Comparison of ENCODE assay signal across 8 cellular contexts in genomic region chr7:2018786-2019692, GRCh38.
DNase-seq lines count a peak whose midpoint lies in the region; ATAC-seq, FAIRE-seq and TF ChIP-seq lines count a peak whose summit lies in the region.

No MANE protein-coding gene starts in this region.

- H3K9me3 ChIP-seq in astrocyte (ENCODE audit: insufficient read depth, low read depth, low read length) (no peaks in the 10 kb centered on the region), thymus (ENCODE audit: control insufficient read depth) (no peaks in the 10 kb centered on the region)

- H3K9me3 Mint-ChIP-seq in astrocyte (ENCODE audit: unreplicated experiment) = no peaks in the 10 kb centered on the region
- H3K9me3 Mint-ChIP-seq in T-helper 2 cell treated with Interferon-gamma antibody and Interleukin-4, amounts not matched to agents 5 μg/mL and 100 μg/mL, for 36 hours = peaks cover 2% of the 10 kb centered on the region

- peak overlapping the region; percentile 70 for H3K4me3 Mint-ChIP-seq in astrocyte (ENCODE audit: unreplicated experiment)
- H3K4me3 Mint-ChIP-seq in T-helper 2 cell treated with Interferon-gamma antibody and Interleukin-4, amounts not matched to agents 5 μg/mL and 100 μg/mL, for 36 hours = no peak overlapping the region

- CTCF ChIA-PET in AG04449 (lab: Yijun Ruan, JAX) = no interaction called here

- WGBS in thymus = 45% methylated on average over 32 of the region's 32 CpGs

- H3K27me3 ChIP-seq in astrocyte (ENCODE audit: insufficient read depth, low read length) (no peaks in the 10 kb centered on the region), thymus (ENCODE audit: control insufficient read depth, insufficient read depth) (no peaks in the 10 kb centered on the region)

- no peak overlapping the region for H2AFZ ChIP-seq in astrocyte (ENCODE audit: low read depth, low read length)

- H3K79me2 ChIP-seq in astrocyte (ENCODE audit: insufficient read depth, low read length) = peaks cover 4% of the 10 kb centered on the region

- H3K36me3 ChIP-seq in astrocyte (ENCODE audit: insufficient read depth, low read length) (no peaks in the 10 kb centered on the region), thymus (ENCODE audit: control insufficient read depth, insufficient read depth) (peaks cover 12% of the 10 kb centered on the region)

- H3K27ac ChIP-seq in astrocyte (ENCODE audit: low read depth, low read length) (peak overlapping the region; percentile 94), thymus (ENCODE audit: low read depth) (peak overlapping the region; percentile 33)

- no peaks in the 10 kb centered on the region for H4K20me1 ChIP-seq in astrocyte (ENCODE audit: insufficient read depth, low read length)

- H3K4me1 Mint-ChIP-seq in astrocyte (ENCODE audit: low read depth, unreplicated experiment) = peaks cover 20% of the 10 kb centered on the region
- peaks cover 13% of the 10 kb centered on the region for H3K4me1 Mint-ChIP-seq in T-helper 2 cell treated with Interferon-gamma antibody and Interleukin-4, amounts not matched to agents 5 μg/mL and 100 μg/mL, for 36 hours (ENCODE audit: low read depth)

- no peak for FAIRE-seq in astrocyte (lab: Jason Lieb, UNC)

- H3K27me3 Mint-ChIP-seq in astrocyte (ENCODE audit: low read depth, unreplicated experiment) = no peaks in the 10 kb centered on the region
- peaks cover 3% of the 10 kb centered on the region for H3K27me3 Mint-ChIP-seq in T-helper 2 cell treated with Interferon-gamma antibody and Interleukin-4, amounts not matched to agents 5 μg/mL and 100 μg/mL, for 36 hours (ENCODE audit: low read depth)

- peak; percentile 49 for DNase-seq in AG04449 (ENCODE audit: low read depth, low spot score)
- DNase-seq in astrocyte (ENCODE audit: low read depth) = peak; percentile 75
- DNase-seq in left kidney (ENCODE audit: low read depth, low spot score) = peak; percentile 53
- no peak for DNase-seq in T-helper 2 cell treated with Interferon-gamma antibody and Interleukin-4, amounts not matched to agents 5 μg/mL and 100 μg/mL, for 36 hours (ENCODE audit: low spot score)
- no peak for DNase-seq in GM20000 (ENCODE audit: low spot score)
- no peak for DNase-seq in NCI-H2227 treated with DMSO at 0.1 percent for 48 hours (lab: John Stamatoyannopoulos, UW)

- POLR2A ChIA-PET in AG04449 (lab: Yijun Ruan, JAX) = interaction anchor here (0.5 to 1.2 kb wide), 5 partner anchors 63 to 438 kb away, joined by 3 to 4 read pairs (median 3); no protein-coding TSS in a partner anchor

- H3K36me3 Mint-ChIP-seq in astrocyte (ENCODE audit: low read depth, unreplicated experiment) = peaks cover 2% of the 10 kb centered on the region
- H3K36me3 Mint-ChIP-seq in T-helper 2 cell treated with Interferon-gamma antibody and Interleukin-4, amounts not matched to agents 5 μg/mL and 100 μg/mL, for 36 hours (ENCODE audit: low read depth) = peaks cover 4% of the 10 kb centered on the region

- peak; percentile 2 for ATAC-seq in HG03066 (IDR thresholded peaks at IDR 0.05; ENCODE audit: low read depth, unreplicated experiment)

- peak overlapping the region; percentile 79 for H3K4me2 ChIP-seq in astrocyte (ENCODE audit: low read length)

- H3K9ac ChIP-seq in astrocyte (ENCODE audit: low read length) = peak overlapping the region; percentile 68

- TF ChIP-seq CTCF in AG04449 (IDR thresholded peaks at IDR 0.05; ENCODE audit: insufficient read depth, low read length, missing control alignments) (no peak), astrocyte (IDR thresholded peaks at IDR 0.05; ENCODE audit: insufficient read depth, low read depth, low read length) (no peak), GM20000 (IDR thresholded peaks at IDR 0.05; ENCODE audit: extremely low read depth, missing control alignments) (no peak)

- H3K4me1 ChIP-seq in astrocyte (ENCODE audit: insufficient read depth, low read length) (peaks cover 24% of the 10 kb centered on the region), thymus (ENCODE audit: control insufficient read depth, insufficient read depth, low read length) (peaks cover 9% of the 10 kb centered on the region)

- H3K4me3 ChIP-seq in AG04449 (ENCODE audit: low read depth, low read length) = peak overlapping the region; percentile 27
- H3K4me3 ChIP-seq in astrocyte (ENCODE audit: insufficient read depth, low read depth, low read length) = no peak overlapping the region
- no peak overlapping the region for H3K4me3 ChIP-seq in thymus (ENCODE audit: low read length)

- H3K27ac Mint-ChIP-seq in astrocyte (ENCODE audit: unreplicated experiment) = peak overlapping the region; percentile 80
- H3K27ac Mint-ChIP-seq in T-helper 2 cell treated with Interferon-gamma antibody and Interleukin-4, amounts not matched to agents 5 μg/mL and 100 μg/mL, for 36 hours = no peak overlapping the region

Comparison
In these comparisons a context has a peak if more than half of its experiments do, and no peak if none do; other contexts are left out.
1. DNase-seq: peak in AG04449 (single experiment), astrocyte (single experiment) and left kidney (single experiment); none in T-helper 2 cell treated with Interferon-gamma antibody and Interleukin-4, amounts not matched to agents 5 μg/mL and 100 μg/mL, for 36 hours (single experiment), GM20000 (single experiment) and NCI-H2227 treated with DMSO at 0.1 percent for 48 hours (single experiment).